24 cellular contexts compared by ENCODE assay signal in the genomic region with DNA sequence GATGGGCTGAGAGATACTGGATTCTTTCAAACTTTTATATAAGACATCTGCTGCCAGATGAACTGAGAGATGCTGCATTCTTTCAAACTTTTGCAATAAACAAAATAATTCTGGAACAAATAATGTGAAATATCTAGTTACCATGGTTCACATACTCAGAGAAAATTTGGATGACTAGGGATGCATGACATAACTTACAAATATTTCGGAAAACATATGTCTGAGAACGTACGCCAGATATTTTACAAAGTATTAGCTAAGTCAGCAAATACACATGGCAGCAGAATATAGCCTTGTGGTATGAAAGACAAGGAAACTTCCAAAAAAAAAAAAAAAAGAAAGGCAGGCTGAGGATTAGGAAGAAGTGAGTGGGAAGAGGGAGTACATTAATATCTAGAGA.
DNase-seq lines count a peak whose midpoint lies in the region; ATAC-seq and TF ChIP-seq lines count a peak whose summit lies in the region.
"Had no signal": no experiment of that assay in that cellular context is flagged by ENCODE, and none has a peak within 500 bp of the region (broad histone marks: within the 10 kb centered on the region; RNA-seq: fewer than 3 reads in every experiment).

No MANE protein-coding gene starts in this region.

- no peak for TF ChIP-seq RAD21 in IMR-90 (IDR thresholded peaks at IDR 0.05; ENCODE audit: low read length)

- no peak overlapping the region for H4K8ac ChIP-seq in IMR-90 (ENCODE audit: low read depth in 2 of 2, low read length in 2 of 2)

- H3K56ac ChIP-seq in IMR-90 (ENCODE audit: extremely low read depth, insufficient read depth, low read length): no peak overlapping the region

- no peak overlapping the region for H2AFZ ChIP-seq in IMR-90 (replicated peaks; ENCODE audit: low read length, poor library complexity)

- H3K9ac ChIP-seq in IMR-90 (ENCODE audit: low read depth, low read length): no peak overlapping the region

- ATAC-seq in IMR-90 (ENCODE audit: low read depth) (peak; percentile 40), GM21423 (IDR thresholded peaks at IDR 0.05; ENCODE audit: unreplicated experiment) (no peak)
- no peak for ATAC-seq in stimulated activated effector memory CD8-positive, alpha-beta T cell treated with anti-CD3 and anti-CD28 coated beads, Interleukin-12 subunit alpha, Interleukin-12 subunit beta, amount 100 ng/mL, for 72 hours
- ATAC-seq: activated CD4-positive, CD25-positive, alpha-beta regulatory T cell treated with anti-CD3 and anti-CD28 coated beads, Interleukin-2, amount 50 U/mL, for 24 hours; left cardiac atrium had no signal

- no peak overlapping the region for H3K4me3 Mint-ChIP-seq in activated T-cell treated with anti-CD3 and anti-CD28 coated beads, Interleukin-2, amount 50 U/mL, for 24 hours
- peak overlapping the region; percentile 76 for H3K4me3 Mint-ChIP-seq in endothelial cell (ENCODE audit: unreplicated experiment)
- no peak overlapping the region for H3K4me3 Mint-ChIP-seq in stimulated activated effector memory CD8-positive, alpha-beta T cell treated with anti-CD3 and anti-CD28 coated beads, Interleukin-12 subunit alpha, Interleukin-12 subunit beta, amount 100 ng/mL, for 72 hours

- CTCF ChIA-PET in IMR-90 (lab: Yijun Ruan, JAX): interaction anchor here (0.6 kb wide), 1 partner anchor 41 kb away, joined by 5 read pairs; no protein-coding TSS in a partner anchor

- H3K9me3 Mint-ChIP-seq in activated T-cell treated with anti-CD3 and anti-CD28 coated beads, Interleukin-2, amount 50 U/mL, for 24 hours: no peaks in the 10 kb centered on the region
- no peaks in the 10 kb centered on the region for H3K9me3 Mint-ChIP-seq in endothelial cell (ENCODE audit: unreplicated experiment)
- H3K9me3 Mint-ChIP-seq in stimulated activated effector memory CD8-positive, alpha-beta T cell treated with anti-CD3 and anti-CD28 coated beads, Interleukin-12 subunit alpha, Interleukin-12 subunit beta, amount 100 ng/mL, for 72 hours: no peaks in the 10 kb centered on the region

- H3K18ac ChIP-seq in IMR-90 (ENCODE audit: low read depth, low read length): no peak overlapping the region; the same call in 1 of the 2 replicates

- H2BK120ac ChIP-seq in IMR-90 (ENCODE audit: low read depth, low read length): no peak overlapping the region

- dilution Hi-C loops in IMR-90 (cut with HindIII; ENCODE audit: low sequenced_read_pairs, unreplicated experiment): no loop called here

- H3K4me3 ChIP-seq in IMR-90 (ENCODE audit: insufficient read depth, low read depth, low read length): no peak overlapping the region
- H3K4me3 ChIP-seq: right atrium auricular region had no signal

- H3K9me1 ChIP-seq in IMR-90 (ENCODE audit: insufficient read depth, low read length): 0 out of 2 replicates have a peak, but pooled peaks cover 8% of the 10 kb centered on the region

- TF ChIP-seq POLR2A in IMR-90 (IDR thresholded peaks at IDR 0.05; ENCODE audit: low read depth, low read length): no peak

- H3K23ac ChIP-seq in IMR-90 (ENCODE audit: low read depth, low read length): no peak overlapping the region

- H3K36me3 ChIP-seq in IMR-90 (ENCODE audit: control insufficient read depth, insufficient read depth, low read length): peaks cover 16% of the 10 kb centered on the region

- H4K20me1 ChIP-seq in IMR-90 (ENCODE audit: insufficient read depth, low read length): peaks cover 4% of the 10 kb centered on the region; the same call in 1 of the 2 replicates

- H3K27me3 ChIP-seq in IMR-90 (ENCODE audit: control insufficient read depth, insufficient read depth, low read length): no peaks in the 10 kb centered on the region
- H3K27me3 ChIP-seq: right atrium auricular region had no signal

- peaks cover 9% of the 10 kb centered on the region for H3K4me1 ChIP-seq in IMR-90 (ENCODE audit: control insufficient read depth, insufficient read depth, low read length)
- H3K4me1 ChIP-seq: Caco-2 had no signal

- TF ChIP-seq CTCF in IMR-90 (conservative IDR thresholded peaks at IDR 0.05; ENCODE audit: low read depth, low read length) (no peak), endothelial cell (IDR thresholded peaks at IDR 0.05; ENCODE audit: unreplicated experiment) (no peak)

- no peaks in the 10 kb centered on the region for H3K27me3 Mint-ChIP-seq in activated T-cell treated with anti-CD3 and anti-CD28 coated beads, Interleukin-2, amount 50 U/mL, for 24 hours
- peaks cover 7% of the 10 kb centered on the region for H3K27me3 Mint-ChIP-seq in endothelial cell (ENCODE audit: unreplicated experiment)

- no peak overlapping the region for H2AK9ac ChIP-seq in IMR-90 (replicated peaks; ENCODE audit: low read depth, low read length, poor library complexity)

- H3K4me1 Mint-ChIP-seq in activated T-cell treated with anti-CD3 and anti-CD28 coated beads, Interleukin-2, amount 50 U/mL, for 24 hours (ENCODE audit: low read depth): peaks cover 93% of the 10 kb centered on the region
- H3K4me1 Mint-ChIP-seq in endothelial cell (ENCODE audit: unreplicated experiment): peaks cover 34% of the 10 kb centered on the region
- peaks cover 73% of the 10 kb centered on the region for H3K4me1 Mint-ChIP-seq in stimulated activated effector memory CD8-positive, alpha-beta T cell treated with anti-CD3 and anti-CD28 coated beads, Interleukin-12 subunit alpha, Interleukin-12 subunit beta, amount 100 ng/mL, for 72 hours

- H4K91ac ChIP-seq in IMR-90 (ENCODE audit: insufficient read depth, low read depth, low read length): no peak overlapping the region

- H2BK5ac ChIP-seq in IMR-90 (ENCODE audit: low read depth, low read length, poor library complexity, severe bottlenecking): no peak overlapping the region

- H3K4ac ChIP-seq in IMR-90 (ENCODE audit: low read depth, low read length): no peak overlapping the region

- H3K9me3 ChIP-seq in IMR-90 (ENCODE audit: control insufficient read depth, insufficient read depth, low read length): no peaks in the 10 kb centered on the region
- H3K9me3 ChIP-seq: Caco-2, right atrium auricular region had no signal

- H3K79me1 ChIP-seq in IMR-90 (ENCODE audit: low read depth in 1 of 2, low read length in 2 of 2): peaks cover 20 to 27% of the 10 kb centered on the region in 2 experiments; a peak in 3 of 4 replicates

- H2BK15ac ChIP-seq in IMR-90 (ENCODE audit: low read depth, low read length): no peak overlapping the region

- H3K27ac Mint-ChIP-seq in activated T-cell treated with anti-CD3 and anti-CD28 coated beads, Interleukin-2, amount 50 U/mL, for 24 hours: peak overlapping the region; percentile 85
- H3K27ac Mint-ChIP-seq in endothelial cell (ENCODE audit: unreplicated experiment): no peak overlapping the region
- H3K27ac Mint-ChIP-seq in stimulated activated effector memory CD8-positive, alpha-beta T cell treated with anti-CD3 and anti-CD28 coated beads, Interleukin-12 subunit alpha, Interleukin-12 subunit beta, amount 100 ng/mL, for 72 hours: peak overlapping the region; percentile 84

- DNase-seq in activated T-cell treated with anti-CD3 and anti-CD28 coated beads, Interleukin-2, amount 50 U/mL, for 24 hours: no peak
- no peak for DNase-seq in activated T-cell treated with anti-CD3 and anti-CD28 coated beads for 4 hours
- peak; percentile 55 for DNase-seq in IMR-90
- no peak for DNase-seq in endothelial cell (ENCODE audit: low spot score)
- no peak for DNase-seq in stimulated activated effector memory CD8-positive, alpha-beta T cell treated with anti-CD3 and anti-CD28 coated beads, Interleukin-12 subunit alpha, Interleukin-12 subunit beta, amount 100 ng/mL, for 72 hours (ENCODE audit: low spot score in 2 of 2)
- DNase-seq in HPDE6-E6E7 (ENCODE audit: extremely low spot score): no peak
- no peak for DNase-seq in LoVo (ENCODE audit: low spot score)
- DNase-seq: ACHN; Caco-2; effector memory CD4-positive, alpha-beta T cell; EL; foreskin melanocyte; left cardiac atrium; NCI-H1105 treated with DMSO at 0.1 percent for 48 hours; NCI-H526 treated with DMSO at 0.1 percent for 48 hours; OCI-M1; SIG-M5; stimulated activated CD4-positive, alpha-beta T cell treated with anti-CD3 and anti-CD28 coated beads, Interleukin-15, amount 100 ng/mL, for 24 hours; stimulated activated naive CD4-positive, alpha-beta T cell treated with Interleukin-2 at 50 U/mL for 16 hours; T-helper 9 cell had no signal

- no peak overlapping the region for H2BK20ac ChIP-seq in IMR-90 (ENCODE audit: low read depth, low read length)

- in situ Hi-C loops in IMR-90 (cut with MboI; ENCODE audit: low sequenced_read_pairs): no loop called here

- no CpG with 5 or more reads among the region's 3 CpGs for WGBS in IMR-90 (ENCODE audit: extremely low coverage in 2 of 2, insufficient read length in 1 of 2), 2 experiments

- no peak overlapping the region for H3K14ac ChIP-seq in IMR-90 (replicated peaks; ENCODE audit: low read depth, low read length)

- H2AK5ac ChIP-seq in IMR-90 (ENCODE audit: low read depth, low read length): no peak overlapping the region

- POLR2A ChIA-PET in IMR-90 (lab: Charles Lee; ENCODE audit: unreplicated experiment): no interaction called here

- H3K36me3 Mint-ChIP-seq in activated T-cell treated with anti-CD3 and anti-CD28 coated beads, Interleukin-2, amount 50 U/mL, for 24 hours (ENCODE audit: low read depth): peaks cover 96% of the 10 kb centered on the region
- H3K36me3 Mint-ChIP-seq in endothelial cell (ENCODE audit: low read depth, unreplicated experiment): peaks cover 51% of the 10 kb centered on the region
- H3K36me3 Mint-ChIP-seq in stimulated activated effector memory CD8-positive, alpha-beta T cell treated with anti-CD3 and anti-CD28 coated beads, Interleukin-12 subunit alpha, Interleukin-12 subunit beta, amount 100 ng/mL, for 72 hours: peaks cover 93% of the 10 kb centered on the region

- H4K5ac ChIP-seq in IMR-90 (ENCODE audit: low read depth, low read length): no peak overlapping the region

- H3K27ac ChIP-seq in IMR-90 (ENCODE audit: insufficient read depth, low read length): no peak overlapping the region
- H3K27ac ChIP-seq: HL-60, right atrium auricular region had no signal

- BruUV-seq in IMR-90 (replicated peaks; lab: Mats Ljungman, UMichigan): no TSS peak

- no peak overlapping the region for H3K4me2 ChIP-seq in IMR-90 (ENCODE audit: low read depth, low read length)

- intact Hi-C loops in IMR-90 (cut with micrococcal nuclease): no loop called here

TF ChIP-seq in IMR-90, 13 proteins besides CTCF, POLR2A, EP300 and RAD21:
- TF ChIP-seq MAFK (IDR thresholded peaks at IDR 0.05; ENCODE audit: low read depth, low read length): peak; percentile 92
- no peak for TF ChIP-seq SMC3 (IDR thresholded peaks at IDR 0.05; ENCODE audit: low read depth, low read length)
